ENCODE assay signal across 12 cellular contexts in the genomic region with DNA sequence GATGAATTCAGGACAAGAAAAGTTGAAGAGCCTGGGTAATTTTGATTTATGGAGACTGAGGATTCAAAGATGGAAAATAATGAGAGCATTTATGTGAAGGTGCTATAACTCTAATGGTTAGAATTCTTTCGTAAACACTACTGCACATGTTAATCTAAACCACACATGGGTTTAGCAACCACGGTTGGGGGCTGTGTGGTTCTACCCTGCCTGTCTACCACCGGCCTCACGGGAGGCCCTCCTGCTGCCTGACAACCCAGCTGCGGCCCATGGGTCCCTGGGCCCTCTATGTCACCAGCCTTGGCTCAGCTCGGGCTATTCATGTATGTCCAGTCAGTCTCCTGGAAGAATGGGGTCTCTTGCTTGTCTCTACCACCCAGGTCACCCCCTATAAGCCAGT.
DNase-seq lines count a peak whose midpoint lies in the region; ATAC-seq and TF ChIP-seq lines count a peak whose summit lies in the region.
"Had no signal": no experiment of that assay in that cellular context is flagged by ENCODE, and none has a peak within 500 bp of the region (broad histone marks: within the 10 kb centered on the region; RNA-seq: fewer than 3 reads in every experiment).

No MANE protein-coding gene starts in this region.

- H3K4me2 ChIP-seq in smooth muscle cell, result no peak overlapping the region

- H3K36me3 Mint-ChIP-seq in glutamatergic neuron (ENCODE audit: unreplicated experiment), result no peaks in the 10 kb centered on the region

- H3F3A ChIP-seq in smooth muscle cell (ENCODE audit: low read depth), result no peaks in the 10 kb centered on the region

- TF ChIP-seq CTCF in glutamatergic neuron (IDR thresholded peaks at IDR 0.05; ENCODE audit: partially characterized antibody, unreplicated experiment) (no peak), smooth muscle cell (IDR thresholded peaks at IDR 0.05; ENCODE audit: borderline replicate concordance, insufficient read depth, poor library complexity, severe bottlenecking) (no peak)

- H3K4me3 ChIP-seq in SK-N-MC (no peak overlapping the region), smooth muscle cell (no peak overlapping the region)

- no peak overlapping the region for H2AFZ ChIP-seq in smooth muscle cell (ENCODE audit: low read depth)

- no peaks in the 10 kb centered on the region for H3K27me3 ChIP-seq in smooth muscle cell (ENCODE audit: low read depth)

- peaks cover 93% of the 10 kb centered on the region for H4K20me1 ChIP-seq in smooth muscle cell (ENCODE audit: low read depth)

- no peaks in the 10 kb centered on the region for H3K9me3 Mint-ChIP-seq in glutamatergic neuron (ENCODE audit: unreplicated experiment)

- 0 out of 2 replicates have a peak overlapping the region, but pooled peaks have one; percentile 16 for H3K27ac ChIP-seq in SK-N-MC
- H3K27ac ChIP-seq in smooth muscle cell (ENCODE audit: low read depth), result peak overlapping the region; percentile 19

- WGBS in smooth muscle cell (ENCODE audit: low lambda C conversion rate), result 79% methylated on average over 6 of the region's 6 CpGs

- no peak for ATAC-seq in HG03108 (IDR thresholded peaks at IDR 0.05; ENCODE audit: unreplicated experiment)

- no peak overlapping the region for H3K27ac Mint-ChIP-seq in glutamatergic neuron (ENCODE audit: unreplicated experiment)

- H3K27me3 Mint-ChIP-seq in glutamatergic neuron (ENCODE audit: unreplicated experiment), result peaks cover 9% of the 10 kb centered on the region

- H3K36me3 ChIP-seq in SK-N-MC (ENCODE audit: insufficient read depth, low read length) (no peaks in the 10 kb centered on the region), smooth muscle cell (ENCODE audit: low read depth) (no peaks in the 10 kb centered on the region)

- no peaks in the 10 kb centered on the region for H3K4me1 ChIP-seq in smooth muscle cell (ENCODE audit: low read depth)

- no peaks in the 10 kb centered on the region for H3K9me3 ChIP-seq in SK-N-MC (ENCODE audit: low read depth, low read length)
- no peaks in the 10 kb centered on the region for H3K9me3 ChIP-seq in smooth muscle cell (replicated peaks; ENCODE audit: low read depth)

- peak; percentile 74 for DNase-seq in GF-D8 (lab: John Stamatoyannopoulos, UW)
- no peak for DNase-seq in SK-N-MC (ENCODE audit: low read depth, low spot score)
- no peak for DNase-seq in glutamatergic neuron
- DNase-seq in smooth muscle cell (lab: John Stamatoyannopoulos, UW; ENCODE audit: unreplicated experiment), result no peak
- DNase-seq in glomerular visceral epithelial cell (ENCODE audit: extremely low spot score), result no peak
- DNase-seq in NCI-H446 treated with DMSO at 0.1 percent for 48 hours (lab: John Stamatoyannopoulos, UW), result no peak
- no peak for DNase-seq in GM03348 (ENCODE audit: low spot score)
- DNase-seq: HCEC 1CT; NCI-H1105; stimulated activated CD4-positive, alpha-beta T cell treated with anti-CD3 and anti-CD28 coated beads, Interleukin-1b, Interleukin-23, amount 100 ng/mL, for 48 hours; SW 1271 had no signal

- H3K79me2 ChIP-seq in smooth muscle cell (ENCODE audit: low read depth), result peaks cover 85% of the 10 kb centered on the region

- H3K9ac ChIP-seq in SK-N-MC (ENCODE audit: insufficient read length) (no peak overlapping the region), smooth muscle cell (ENCODE audit: low read depth) (no peak overlapping the region)

- H3K4me1 Mint-ChIP-seq in glutamatergic neuron (ENCODE audit: low read depth, unreplicated experiment), result peaks cover 22% of the 10 kb centered on the region

- H3K4me3 Mint-ChIP-seq in glutamatergic neuron (ENCODE audit: unreplicated experiment), result peak overlapping the region; percentile 47
